9 cellular contexts compared by ENCODE assay signal in genomic region chr15:67098768-67099282, GRCh38. TPM values are rescaled to one million over a fixed set of nuclear protein-coding genes. Genes with fewer than 3 reads are reported as not detected.
DNase-seq lines count a peak whose midpoint lies in the region; ATAC-seq, FAIRE-seq and TF ChIP-seq lines count a peak whose summit lies in the region.
"Had no signal": no experiment of that assay in that cellular context is flagged by ENCODE, and none has a peak within 500 bp of the region (broad histone marks: within the 10 kb centered on the region; RNA-seq: fewer than 3 reads in every experiment).

No MANE protein-coding gene starts in this region.

- peak overlapping the region; percentile 62 for H3K27ac ChIP-seq in CD4-positive, alpha-beta T cell (ENCODE audit: low read depth, low read length)
- peak overlapping the region; percentile 84 for H3K27ac ChIP-seq in osteoblast (ENCODE audit: low read depth, low read length)

- no peak for ATAC-seq in CD4-positive, alpha-beta T cell (ENCODE audit: poor library complexity)
- ATAC-seq in GM19324 (IDR thresholded peaks at IDR 0.05; ENCODE audit: low FRiP score, unreplicated experiment) (no peak), GM19452 (IDR thresholded peaks at IDR 0.05; ENCODE audit: unreplicated experiment) (no peak)

- H3K79me2 ChIP-seq in osteoblast (ENCODE audit: insufficient read depth, low read length), result peaks cover 97% of the 10 kb centered on the region

- TF ChIP-seq CTCF in CD4-positive, alpha-beta T cell (IDR thresholded peaks at IDR 0.05), result no peak
- no peak for TF ChIP-seq CTCF in epithelial cell of proximal tubule (conservative IDR thresholded peaks at IDR 0.05; ENCODE audit: low read depth, low read length)
- TF ChIP-seq CTCF in osteoblast (IDR thresholded peaks at IDR 0.05; ENCODE audit: extremely low read depth, low read depth, low read length), result no peak

- no peak overlapping the region for H2AFZ ChIP-seq in osteoblast (ENCODE audit: low read length)

- H4K20me1 ChIP-seq in osteoblast (ENCODE audit: insufficient read depth, low read length), result peaks cover 21% of the 10 kb centered on the region

- H3K4me1 Mint-ChIP-seq in CD4-positive, alpha-beta T cell (ENCODE audit: low read depth), result peaks cover 43% of the 10 kb centered on the region

- H3K9me3 ChIP-seq in CD4-positive, alpha-beta T cell (ENCODE audit: control insufficient read depth, low read length), result no peaks in the 10 kb centered on the region
- H3K9me3 ChIP-seq in osteoblast (ENCODE audit: low read depth, low read length), result no peaks in the 10 kb centered on the region

- H3K4me1 ChIP-seq in osteoblast (ENCODE audit: insufficient read depth, low read length), result peaks cover 75% of the 10 kb centered on the region

- H3K27me3 ChIP-seq in CD4-positive, alpha-beta T cell (ENCODE audit: control insufficient read depth, insufficient read depth, low read length), result no peaks in the 10 kb centered on the region
- no peaks in the 10 kb centered on the region for H3K27me3 ChIP-seq in osteoblast (ENCODE audit: insufficient read depth, low read length)

- H3K4me3 ChIP-seq in epithelial cell of proximal tubule (ENCODE audit: low read depth, low read length) (peak overlapping the region; percentile 12), osteoblast (ENCODE audit: insufficient read depth, low read length) (peak overlapping the region; percentile 54)

- H3K4me2 ChIP-seq in osteoblast (ENCODE audit: insufficient read depth, low read length), result peak overlapping the region; percentile 62

- peaks cover 25% of the 10 kb centered on the region for H3K36me3 Mint-ChIP-seq in CD4-positive, alpha-beta T cell (ENCODE audit: low read depth)

- no peak for DNase-seq in CD4-positive, alpha-beta T cell
- peak; percentile 64 for DNase-seq in RPMI7951 (ENCODE audit: low read depth)
- DNase-seq in epithelial cell of proximal tubule (ENCODE audit: low read depth), result no peak
- DNase-seq in osteoblast (ENCODE audit: insufficient read length, low spot score, missing footprints), result no peak
- DNase-seq in NCI-H2171 treated with DMSO at 0.1 percent for 48 hours (lab: John Stamatoyannopoulos, UW), result no peak
- DNase-seq in urothelium cell line (ENCODE audit: low spot score), result no peak
- DNase-seq: NCI-H2171 had no signal

- intact Hi-C loops in CD4-positive, alpha-beta T cell (cut with DNase I, micrococcal nuclease), result loop anchor here in 1 of 2 experiments (2.0 kb wide), 1 partner anchor 16 kb away; no protein-coding TSS in a partner anchor

- peaks cover 74% of the 10 kb centered on the region for H3K36me3 ChIP-seq in osteoblast (ENCODE audit: insufficient read depth, low read length)

- no peaks in the 10 kb centered on the region for H3K27me3 Mint-ChIP-seq in CD4-positive, alpha-beta T cell

- H3K4me3 Mint-ChIP-seq in CD4-positive, alpha-beta T cell, result peak overlapping the region; percentile 93

- no peak for FAIRE-seq in urothelium cell line (lab: Jason Lieb, UNC)

- no peaks in the 10 kb centered on the region for H3K9me3 Mint-ChIP-seq in CD4-positive, alpha-beta T cell

- H3K27ac Mint-ChIP-seq in CD4-positive, alpha-beta T cell, result no peak overlapping the region

- POLR2A ChIA-PET in CD4-positive, alpha-beta T cell (lab: Charles Lee), result interaction anchor here (0.7 to 4.2 kb wide), 9 partner anchors 10 to 33 kb away, joined by 3 to 37 read pairs (median 4); partner anchors contain the start of gene SMAD3

- CTCF ChIA-PET in CD4-positive, alpha-beta T cell (lab: Charles Lee), result interaction anchor here (1.3 to 1.4 kb wide), 2 partner anchors 30 to 52 kb away, joined by 3 read pairs; no protein-coding TSS in a partner anchor

RNA-seq across cellular contexts. Expression of gene SMAD3, which starts 33.4 kb away (rescaled TPM):
- total RNA-seq in CD4-positive, alpha-beta T cell, result 10 to 100 TPM; 30.0 to 31.0 TPM
- 17.7 and 19.7 TPM in 2 replicates for total RNA-seq in RPMI7951 (2014; rRNA removed; shearing (Covaris generic))
- 58.2 and 97.4 TPM in 2 replicates for total RNA-seq in epithelial cell of proximal tubule
- 41.8 and 60.1 TPM in 2 replicates for total RNA-seq in osteoblast
